In the genomic region with DNA sequence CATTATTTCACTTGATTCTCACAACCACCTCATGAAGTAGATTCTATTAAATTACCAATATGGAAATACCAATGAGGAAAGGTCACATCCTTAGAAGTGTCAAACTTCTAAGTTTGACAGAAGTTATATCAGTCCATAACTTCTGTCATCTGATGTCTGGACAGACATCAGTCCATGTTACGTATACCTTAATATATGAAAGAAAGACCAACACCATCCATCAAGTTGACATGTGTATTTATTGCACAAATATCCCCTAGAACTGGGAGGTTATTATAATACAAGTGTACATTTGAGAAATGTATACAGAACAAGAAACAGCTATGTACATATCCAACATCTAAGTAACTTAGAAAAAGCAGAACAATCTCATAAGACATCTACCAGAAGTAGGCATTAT, we compare ENCODE assay signal across 21 cellular contexts.
"Had no signal": no experiment of that assay in that cellular context is flagged by ENCODE, and none has a peak within 500 bp of the region (broad histone marks: within the 10 kb centered on the region; RNA-seq: fewer than 3 reads in every experiment).

No MANE protein-coding gene starts in this region.

- H3K27ac ChIP-seq: heart left ventricle, testis, tibial nerve, upper lobe of right lung, vagina had no signal

- H3K4me3 Mint-ChIP-seq: nephron progenitor cell; stimulated activated naive B cell treated with anti-CD40 and anti-IgM and Interleukin-4, amounts not matched to agents 10 μg/mL and 1 μg/mL and 100 μg/mL, for 72 hours; stimulated activated naive CD8-positive, alpha-beta T cell treated with anti-CD3 and anti-CD28 coated beads, Interleukin-15, amount 100 ng/mL, for 72 hours had no signal

- H3K27me3 ChIP-seq: heart left ventricle, sigmoid colon, testis, tibial nerve, upper lobe of right lung, vagina had no signal

- ATAC-seq: esophagus mucosa, heart left ventricle, left colon, left ventricle myocardium superior, upper lobe of right lung had no signal

- H3K9me3 Mint-ChIP-seq: nephron progenitor cell; stimulated activated naive B cell treated with anti-CD40 and anti-IgM and Interleukin-4, amounts not matched to agents 10 μg/mL and 1 μg/mL and 100 μg/mL, for 72 hours; stimulated activated naive CD8-positive, alpha-beta T cell treated with anti-CD3 and anti-CD28 coated beads, Interleukin-15, amount 100 ng/mL, for 72 hours had no signal

- FAIRE-seq: endometrium, frontal cortex had no signal

- H3K9me3 ChIP-seq: heart left ventricle, sigmoid colon, testis, tibial nerve, upper lobe of right lung, vagina had no signal

- DNase-seq: effector memory CD4-positive, alpha-beta T cell; heart left ventricle; hippocampal formation; left colon; left ventricle myocardium superior; mesenchymal stem cell; midbrain; nephron progenitor cell; posterior cingulate gyrus; sigmoid colon; stimulated activated CD4-positive, alpha-beta T cell treated with anti-CD3 and anti-CD28 coated beads, Interleukin-2, amount 100 ng/mL, for 24 hours; stimulated activated CD4-positive, alpha-beta T cell treated with anti-CD3 and anti-CD28 coated beads, Interleukin-4, amount 100 ng/mL, for 4 hours; stimulated activated naive B cell treated with anti-CD40 and anti-IgM and Interleukin-4, amounts not matched to agents 10 μg/mL and 1 μg/mL and 100 μg/mL, for 72 hours; stimulated activated naive CD8-positive, alpha-beta T cell treated with anti-CD3 and anti-CD28 coated beads, Interleukin-15, amount 100 ng/mL, for 72 hours; testis; upper lobe of right lung had no signal

- H3K27ac Mint-ChIP-seq: nephron progenitor cell; stimulated activated naive B cell treated with anti-CD40 and anti-IgM and Interleukin-4, amounts not matched to agents 10 μg/mL and 1 μg/mL and 100 μg/mL, for 72 hours had no signal

- H3K27me3 Mint-ChIP-seq: stimulated activated naive B cell treated with anti-CD40 and anti-IgM and Interleukin-4, amounts not matched to agents 10 μg/mL and 1 μg/mL and 100 μg/mL, for 72 hours; stimulated activated naive CD8-positive, alpha-beta T cell treated with anti-CD3 and anti-CD28 coated beads, Interleukin-15, amount 100 ng/mL, for 72 hours had no signal
